Comparison of ENCODE assay signal across 26 cellular contexts in the genomic region with DNA sequence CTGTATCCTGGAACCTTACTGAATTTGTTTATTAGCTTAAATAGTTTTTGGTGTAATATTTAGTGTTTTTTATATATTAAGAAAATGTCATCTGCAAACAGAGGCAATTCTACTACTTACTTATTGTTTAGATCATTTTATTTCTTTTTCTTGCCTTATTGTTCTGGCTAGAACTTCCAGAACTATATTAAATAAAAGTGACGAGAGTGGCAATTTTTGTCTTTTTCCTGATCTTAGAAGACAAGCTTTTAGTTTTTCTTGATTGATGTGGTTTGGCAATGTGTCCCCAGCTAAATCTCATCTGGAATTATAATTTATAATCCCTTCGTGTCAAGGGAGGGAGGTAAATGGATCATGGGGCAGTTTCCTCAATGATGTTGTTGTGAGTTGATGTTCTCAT.
"Had no signal": no experiment of that assay in that cellular context is flagged by ENCODE, and none has a peak within 500 bp of the region (broad histone marks: within the 10 kb centered on the region; RNA-seq: fewer than 3 reads in every experiment).

No MANE protein-coding gene starts in this region.

- H3K4me1 ChIP-seq: suprapubic skin, testis, thyroid gland, tibial artery, tibial nerve, transverse colon, upper lobe of left lung, upper lobe of right lung, uterus, vagina had no signal

- FAIRE-seq: urothelium cell line had no signal

- H3K9me3 ChIP-seq: suprapubic skin, testis, thoracic aorta, thyroid gland, tibial artery, tibial nerve, transverse colon, upper lobe of left lung, upper lobe of right lung, uterus, vagina had no signal

- H3K36me3 ChIP-seq: suprapubic skin, thoracic aorta, thyroid gland, tibial artery, tibial nerve, transverse colon, upper lobe of left lung, upper lobe of right lung, uterus, vagina had no signal

- H3K27me3 ChIP-seq: suprapubic skin, testis, thyroid gland, tibial artery, tibial nerve, transverse colon, upper lobe of left lung, upper lobe of right lung, uterus, vagina had no signal

- DNase-seq: stimulated activated CD4-positive, alpha-beta T cell treated with anti-CD3 and anti-CD28 coated beads, Interleukin-2, amount 100 ng/mL, for 48 hours; stimulated activated CD4-positive, alpha-beta T cell treated with anti-CD3 and anti-CD28 coated beads, Interleukin-4, amount 100 ng/mL, for 1 hour; stimulated activated CD4-positive, alpha-beta T cell treated with anti-CD3 and anti-CD28 coated beads, Interleukin-4, amount 100 ng/mL, for 24 hours; stimulated activated CD4-positive, alpha-beta T cell treated with anti-CD3 and anti-CD28 coated beads, Interleukin-4, amount 100 ng/mL, for 4 hours; stimulated activated CD8-positive, alpha-beta memory T cell treated with anti-CD3 and anti-CD28 coated beads, Interleukin-4, amount 100 ng/mL, for 48 hours; stimulated activated naive B cell treated with anti-CD40 and anti-IgM and Interleukin-4, amounts not matched to agents 10 μg/mL and 1 μg/mL and 100 μg/mL, for 72 hours; stimulated activated naive CD4-positive, alpha-beta T cell; stimulated activated naive CD4-positive, alpha-beta T cell treated with Interleukin-2 at 50 U/mL for 16 hours; stimulated activated naive CD8-positive, alpha-beta T cell treated with anti-CD3 and anti-CD28 coated beads, Interleukin-15, amount 100 ng/mL, for 72 hours; stimulated activated naive CD8-positive, alpha-beta T cell treated with anti-CD3 and anti-CD28 coated beads, Interleukin-15, Interleukin-2, amounts not matched to agents 100 U/mL and 50 U/mL, for 24 hours; substantia nigra; testis; thyroid gland; tibial artery; transverse colon; trophoblast cell; upper lobe of left lung; upper lobe of right lung; uterus had no signal

- H3K4me3 ChIP-seq: suprapubic skin, testis, thoracic aorta, thyroid gland, tibial artery, tibial nerve, transverse colon, upper lobe of left lung, upper lobe of right lung, uterus, vagina had no signal

- H3K27ac ChIP-seq: suprapubic skin, testis, thoracic aorta, thyroid gland, tibial artery, tibial nerve, transverse colon, upper lobe of left lung, upper lobe of right lung, uterus, vagina had no signal

- ATAC-seq: stimulated activated effector memory CD8-positive, alpha-beta T cell treated with anti-CD3 and anti-CD28 coated beads, Interleukin-12 subunit alpha, Interleukin-12 subunit beta, amount 100 ng/mL, for 72 hours; stimulated activated memory B cell treated with anti-CD40 and anti-IgM and Interleukin-4, amounts not matched to agents 10 μg/mL and 1 μg/mL and 100 μg/mL, for 72 hours; stimulated activated naive B cell treated with anti-CD40 and anti-IgM and Interleukin-4, amounts not matched to agents 10 μg/mL and 1 μg/mL and 100 μg/mL, for 72 hours; stimulated activated naive CD8-positive, alpha-beta T cell treated with anti-CD3 and anti-CD28 coated beads, Interleukin-15, amount 100 ng/mL, for 72 hours; stimulated activated naive CD8-positive, alpha-beta T cell treated with anti-CD3 and anti-CD28 coated beads, Interleukin-15, Interleukin-2, amounts not matched to agents 100 U/mL and 50 U/mL, for 24 hours; upper lobe of right lung had no signal
